ENCODE assay signal across 19 cellular contexts in genomic region chr14:37036669-37037341, GRCh38.
A peak's percentile ranks its signal among the peaks of the same experiment; 100 is the strongest.
DNase-seq lines count a peak whose midpoint lies in the region; ATAC-seq, FAIRE-seq and TF ChIP-seq lines count a peak whose summit lies in the region.
"Had no signal": no experiment of that assay in that cellular context is flagged by ENCODE, and none has a peak within 500 bp of the region (broad histone marks: within the 10 kb centered on the region; RNA-seq: fewer than 3 reads in every experiment).

No MANE protein-coding gene starts in this region.

- POLR2A ChIA-PET in IMR-90 (lab: Charles Lee; ENCODE audit: unreplicated experiment) = no interaction called here

- TF ChIP-seq CTCF in IMR-90 (conservative IDR thresholded peaks at IDR 0.05; ENCODE audit: low read depth, low read length) (no peak), astrocyte (IDR thresholded peaks at IDR 0.05; ENCODE audit: insufficient read depth, low read depth, low read length) (no peak), osteocyte (IDR thresholded peaks at IDR 0.05) (no peak), colonic mucosa (IDR thresholded peaks at IDR 0.05) (no peak)

- no peak overlapping the region for H4K8ac ChIP-seq in IMR-90 (ENCODE audit: low read depth in 2 of 2, low read length in 2 of 2)

- H3K27ac ChIP-seq in IMR-90 (ENCODE audit: insufficient read depth, low read length) (no peak overlapping the region), astrocyte (ENCODE audit: low read depth, low read length) (no peak overlapping the region), colonic mucosa (no peak overlapping the region)
- H3K27ac ChIP-seq: right atrium auricular region had no signal

- H3K4me1 Mint-ChIP-seq in astrocyte (ENCODE audit: low read depth, unreplicated experiment) = peaks cover 26% of the 10 kb centered on the region
- peaks cover 53% of the 10 kb centered on the region for H3K4me1 Mint-ChIP-seq in osteocyte (ENCODE audit: unreplicated experiment)
- no peaks in the 10 kb centered on the region for H3K4me1 Mint-ChIP-seq in immature natural killer cell
- H3K4me1 Mint-ChIP-seq: activated CD4-positive, alpha-beta T cell treated with anti-CD3 and anti-CD28 coated beads for 36 hours; stimulated activated naive B cell treated with anti-CD40 and anti-IgM and Interleukin-4, amounts not matched to agents 10 μg/mL and 1 μg/mL and 100 μg/mL, for 72 hours had no signal

- H2BK120ac ChIP-seq in IMR-90 (ENCODE audit: low read depth, low read length) = no peak overlapping the region; the same call in 1 of the 2 replicates

- no peak overlapping the region for H2BK5ac ChIP-seq in IMR-90 (ENCODE audit: low read depth, low read length, poor library complexity, severe bottlenecking)

- TF ChIP-seq POLR2A in IMR-90 (IDR thresholded peaks at IDR 0.05; ENCODE audit: low read depth, low read length) = no peak

- H3K27me3 Mint-ChIP-seq in astrocyte (ENCODE audit: low read depth, unreplicated experiment) (no peaks in the 10 kb centered on the region), osteocyte (ENCODE audit: unreplicated experiment) (no peaks in the 10 kb centered on the region), immature natural killer cell (ENCODE audit: low read depth in 3 of 3) (peaks cover 0 to 3% (median 1%) of the 10 kb centered on the region in 3 donors)
- H3K27me3 Mint-ChIP-seq: activated CD4-positive, alpha-beta T cell treated with anti-CD3 and anti-CD28 coated beads for 36 hours; stimulated activated naive B cell treated with anti-CD40 and anti-IgM and Interleukin-4, amounts not matched to agents 10 μg/mL and 1 μg/mL and 100 μg/mL, for 72 hours had no signal

- no peak overlapping the region for H2AFZ ChIP-seq in IMR-90 (replicated peaks; ENCODE audit: low read length, poor library complexity)
- H2AFZ ChIP-seq in astrocyte (ENCODE audit: low read depth, low read length) = no peak overlapping the region

- dilution Hi-C loops in IMR-90 (cut with HindIII; ENCODE audit: low sequenced_read_pairs, unreplicated experiment) = no loop called here

- H3K79me2 ChIP-seq in astrocyte (ENCODE audit: insufficient read depth, low read length) = no peaks in the 10 kb centered on the region

- H3K9me3 Mint-ChIP-seq in astrocyte (ENCODE audit: unreplicated experiment) = no peaks in the 10 kb centered on the region
- no peaks in the 10 kb centered on the region for H3K9me3 Mint-ChIP-seq in osteocyte (ENCODE audit: unreplicated experiment)
- H3K9me3 Mint-ChIP-seq in immature natural killer cell = peaks cover 3 to 35% (median 12%) of the 10 kb centered on the region in 6 donors
- H3K9me3 Mint-ChIP-seq: HFFc6; stimulated activated naive B cell treated with anti-CD40 and anti-IgM and Interleukin-4, amounts not matched to agents 10 μg/mL and 1 μg/mL and 100 μg/mL, for 72 hours had no signal

- CTCF ChIA-PET in IMR-90 (lab: Yijun Ruan, JAX) = interaction anchor here (1.0 kb wide), 1 partner anchor 10 kb away, joined by 3 read pairs; no protein-coding TSS in a partner anchor

- H3K4me2 ChIP-seq in IMR-90 (ENCODE audit: low read depth, low read length) (no peak overlapping the region), astrocyte (ENCODE audit: low read length) (peak overlapping the region; percentile 10)

- H3K4me3 ChIP-seq in IMR-90 (ENCODE audit: insufficient read depth, low read depth, low read length) = no peak overlapping the region
- no peak overlapping the region for H3K4me3 ChIP-seq in astrocyte (ENCODE audit: insufficient read depth, low read depth, low read length)
- no peak overlapping the region for H3K4me3 ChIP-seq in colonic mucosa
- H3K4me3 ChIP-seq: right atrium auricular region had no signal

- H3K27me3 ChIP-seq in IMR-90 (ENCODE audit: control insufficient read depth, insufficient read depth, low read length) = no peaks in the 10 kb centered on the region
- H3K27me3 ChIP-seq in astrocyte (ENCODE audit: insufficient read depth, low read length) = no peaks in the 10 kb centered on the region
- no peaks in the 10 kb centered on the region for H3K27me3 ChIP-seq in colonic mucosa
- H3K27me3 ChIP-seq: right atrium auricular region had no signal

- no peak overlapping the region for H3K4me3 Mint-ChIP-seq in astrocyte (ENCODE audit: unreplicated experiment)
- no peak overlapping the region for H3K4me3 Mint-ChIP-seq in osteocyte (ENCODE audit: unreplicated experiment)
- H3K4me3 Mint-ChIP-seq in immature natural killer cell = no peak overlapping the region
- H3K4me3 Mint-ChIP-seq: activated CD4-positive, alpha-beta T cell treated with anti-CD3 and anti-CD28 coated beads for 36 hours; HFFc6; stimulated activated naive B cell treated with anti-CD40 and anti-IgM and Interleukin-4, amounts not matched to agents 10 μg/mL and 1 μg/mL and 100 μg/mL, for 72 hours had no signal

- H3K4me1 ChIP-seq in IMR-90 (ENCODE audit: control insufficient read depth, insufficient read depth, low read length) (peaks cover 3% of the 10 kb centered on the region; the same call in 1 of the 2 replicates), astrocyte (ENCODE audit: insufficient read depth, low read length) (peaks cover 20% of the 10 kb centered on the region), colonic mucosa (no peaks in the 10 kb centered on the region)
- H3K4me1 ChIP-seq: right atrium auricular region had no signal

- peak; percentile 25 for DNase-seq in ELR (ENCODE audit: low read depth)
- DNase-seq in IMR-90 = peak; percentile 41
- DNase-seq in astrocyte (ENCODE audit: low read depth) = peak; percentile 39
- DNase-seq in osteocyte (ENCODE audit: extremely low spot score, unreplicated experiment) = no peak
- no peak for DNase-seq in colonic mucosa
- DNase-seq in immature natural killer cell = no peak
- no peak for DNase-seq in NCI-H1105 (lab: John Stamatoyannopoulos, UW)
- no peak for DNase-seq in GM19238 (ENCODE audit: insufficient read length, low spot score)
- DNase-seq: activated CD4-positive, alpha-beta T cell treated with anti-CD3 and anti-CD28 coated beads for 36 hours; activated T-cell treated with anti-CD3 and anti-CD28 coated beads, Interleukin-2, amount 50 U/mL, for 1 hour; anterior cingulate cortex; effector CD4-positive, alpha-beta T cell; HFFc6; stimulated activated CD4-positive, alpha-beta T cell treated with anti-CD3 and anti-CD28 coated beads, Interleukin-4, amount 100 ng/mL, for 4 hours; stimulated activated naive B cell treated with anti-CD40 and anti-IgM and Interleukin-4, amounts not matched to agents 10 μg/mL and 1 μg/mL and 100 μg/mL, for 72 hours; T-helper 1 cell had no signal

- H3K9ac ChIP-seq in IMR-90 (ENCODE audit: low read depth, low read length) (no peak overlapping the region), astrocyte (ENCODE audit: low read length) (no peak overlapping the region), colonic mucosa (ENCODE audit: low read depth in 2 of 2, low read length in 2 of 2) (no peak overlapping the region)

- in situ Hi-C loops in IMR-90 (cut with MboI; ENCODE audit: low sequenced_read_pairs) = no loop called here

- no peak overlapping the region; the same call in 2 of the 3 replicates for H2BK15ac ChIP-seq in IMR-90 (ENCODE audit: low read depth, low read length)

- no peaks in the 10 kb centered on the region for H3K9me3 ChIP-seq in IMR-90 (ENCODE audit: control insufficient read depth, insufficient read depth, low read length)
- no peaks in the 10 kb centered on the region for H3K9me3 ChIP-seq in astrocyte (ENCODE audit: insufficient read depth, low read depth, low read length)
- H3K9me3 ChIP-seq in colonic mucosa = no peaks in the 10 kb centered on the region
- H3K9me3 ChIP-seq: right atrium auricular region had no signal

- H3K36me3 ChIP-seq in IMR-90 (ENCODE audit: control insufficient read depth, insufficient read depth, low read length) (no peaks in the 10 kb centered on the region), astrocyte (ENCODE audit: insufficient read depth, low read length) (no peaks in the 10 kb centered on the region), colonic mucosa (no peaks in the 10 kb centered on the region)
- H3K36me3 ChIP-seq: right atrium auricular region had no signal

- H3K23ac ChIP-seq in IMR-90 (ENCODE audit: low read depth, low read length) = peak overlapping the region; percentile 60; the same call in 1 of the 2 replicates

- H2AK5ac ChIP-seq in IMR-90 (ENCODE audit: low read depth, low read length) = no peak overlapping the region

- H4K20me1 ChIP-seq in IMR-90 (ENCODE audit: insufficient read depth, low read length) (no peaks in the 10 kb centered on the region), astrocyte (ENCODE audit: insufficient read depth, low read length) (no peaks in the 10 kb centered on the region)

- no peak overlapping the region for H2AK9ac ChIP-seq in IMR-90 (replicated peaks; ENCODE audit: low read depth, low read length, poor library complexity)

- no peak overlapping the region; the same call in 1 of the 2 replicates for H3K14ac ChIP-seq in IMR-90 (replicated peaks; ENCODE audit: low read depth, low read length)

- H3K36me3 Mint-ChIP-seq in astrocyte (ENCODE audit: low read depth, unreplicated experiment) = no peaks in the 10 kb centered on the region
- no peaks in the 10 kb centered on the region for H3K36me3 Mint-ChIP-seq in osteocyte (ENCODE audit: unreplicated experiment)
- no peaks in the 10 kb centered on the region for H3K36me3 Mint-ChIP-seq in immature natural killer cell
- H3K36me3 Mint-ChIP-seq: stimulated activated naive B cell treated with anti-CD40 and anti-IgM and Interleukin-4, amounts not matched to agents 10 μg/mL and 1 μg/mL and 100 μg/mL, for 72 hours had no signal

- peak overlapping the region; percentile 33; the same call in 1 of the 2 replicates for H3K4ac ChIP-seq in IMR-90 (ENCODE audit: low read depth, low read length)

- intact Hi-C loops in IMR-90 (cut with micrococcal nuclease) (no loop called here), colonic mucosa (cut with DNase I) (no loop called here)

- BruUV-seq in IMR-90 (replicated peaks; lab: Mats Ljungman, UMichigan) = no TSS peak

- no peaks in the 10 kb centered on the region for H3K79me1 ChIP-seq in IMR-90 (ENCODE audit: low read depth in 1 of 2, low read length in 2 of 2)

- H3K27ac Mint-ChIP-seq in astrocyte (ENCODE audit: unreplicated experiment) (peak overlapping the region; percentile 6), osteocyte (ENCODE audit: unreplicated experiment) (peak overlapping the region; percentile 71), immature natural killer cell (no peak overlapping the region)
- H3K27ac Mint-ChIP-seq: activated CD4-positive, alpha-beta T cell treated with anti-CD3 and anti-CD28 coated beads for 36 hours; HFFc6; stimulated activated naive B cell treated with anti-CD40 and anti-IgM and Interleukin-4, amounts not matched to agents 10 μg/mL and 1 μg/mL and 100 μg/mL, for 72 hours had no signal

- peak; percentile 29 for FAIRE-seq in astrocyte (lab: Jason Lieb, UNC)
- FAIRE-seq: GM18507, islet of Langerhans had no signal

- H2BK20ac ChIP-seq in IMR-90 (ENCODE audit: low read depth, low read length) = peak overlapping the region; percentile 20; the same call in 1 of the 2 replicates

- TF ChIP-seq RAD21 in IMR-90 (IDR thresholded peaks at IDR 0.05; ENCODE audit: low read length) = no peak

- no CpG with 5 or more reads among the region's 4 CpGs for WGBS in IMR-90 (ENCODE audit: extremely low coverage in 2 of 2, insufficient read length in 1 of 2), 2 experiments

- no peak overlapping the region; the same call in 1 of the 2 replicates for H3K18ac ChIP-seq in IMR-90 (ENCODE audit: low read depth, low read length)

- H3K9me1 ChIP-seq in IMR-90 (ENCODE audit: insufficient read depth, low read length) = no peaks in the 10 kb centered on the region

- ATAC-seq in IMR-90 (ENCODE audit: low read depth) = peak; percentile 65
- ATAC-seq: activated CD4-positive, alpha-beta T cell treated with anti-CD3 and anti-CD28 coated beads for 36 hours; stimulated activated naive B cell treated with anti-CD40 and anti-IgM and Interleukin-4, amounts not matched to agents 10 μg/mL and 1 μg/mL and 100 μg/mL, for 72 hours had no signal

- no peak overlapping the region for H4K5ac ChIP-seq in IMR-90 (ENCODE audit: low read depth, low read length)

- H4K91ac ChIP-seq in IMR-90 (ENCODE audit: insufficient read depth, low read depth, low read length) = no peak overlapping the region

- no peak overlapping the region for H3K56ac ChIP-seq in IMR-90 (ENCODE audit: extremely low read depth, insufficient read depth, low read length)

Comparison
In these comparisons a context has a peak if more than half of its experiments do, and no peak if none do; other contexts are left out.
1. DNase-seq: peak in ELR (single experiment), IMR-90 (single experiment) and astrocyte (single experiment); none in osteocyte (single experiment), colonic mucosa (single experiment), immature natural killer cell (0 of 3), NCI-H1105 (single experiment) and GM19238 (single experiment).
2. H3K27ac Mint-ChIP-seq: peak in astrocyte (single experiment) and osteocyte (single experiment); none in immature natural killer cell (0 of 6).